25 cellular contexts compared by ENCODE assay signal in genomic region chr10:71480662-71481061, GRCh38.
A peak's percentile ranks its signal among the peaks of the same experiment; 100 is the strongest.
DNase-seq lines count a peak whose midpoint lies in the region; ATAC-seq, FAIRE-seq and TF ChIP-seq lines count a peak whose summit lies in the region.
"Had no signal": no experiment of that assay in that cellular context is flagged by ENCODE, and none has a peak within 500 bp of the region (broad histone marks: within the 10 kb centered on the region; RNA-seq: fewer than 3 reads in every experiment).

No MANE protein-coding gene starts in this region.

- H3K9ac ChIP-seq in K562 (ENCODE audit: insufficient read depth in 1 of 2, low read depth in 2 of 2, low read length in 2 of 2) (no peak overlapping the region), neuronal stem cell (ENCODE audit: low read depth, low read length, poor library complexity) (peak overlapping the region; percentile 66)
- H3K9ac ChIP-seq: BLaER1 treated with 17β-estradiol and CSF1 and Interleukin-3, amounts not matched to agents 10 nM and 100 nM had no signal

- H3K27ac ChIP-seq in K562 (ENCODE audit: extremely low read depth, low read depth, low read length) (no peak overlapping the region), neuronal stem cell (replicated peaks; ENCODE audit: low read length) (no peak overlapping the region)
- H3K27ac ChIP-seq: A549; BLaER1 treated with 17β-estradiol and CSF1 and Interleukin-3, amounts not matched to agents 10 nM and 100 nM had no signal

- no peak for TF ChIP-seq CTCF in K562 (IDR thresholded peaks at IDR 0.05 in 2 of 3, conservative IDR thresholded peaks at IDR 0.05 in 1 of 3; ENCODE audit: insufficient read depth in 2 of 3, low read depth in 1 of 3, low read length in 3 of 3)

- no peak overlapping the region for H3K4me3 Mint-ChIP-seq in T-helper 17 cell
- H3K4me3 Mint-ChIP-seq in activated CD4-positive, alpha-beta T cell treated with anti-CD3 and anti-CD28 coated beads, Interleukin-2, amount 10 ng/mL, durations not matched to agents 7 days and 5 days = no peak overlapping the region
- H3K4me3 Mint-ChIP-seq: CD14-positive monocyte; CD4-positive, alpha-beta T cell; CD8-positive, alpha-beta memory T cell; GM23338 had no signal

- peak overlapping the region; percentile 72 for H3K27ac Mint-ChIP-seq in T-helper 17 cell
- H3K27ac Mint-ChIP-seq in activated CD4-positive, alpha-beta T cell treated with anti-CD3 and anti-CD28 coated beads, Interleukin-2, amount 10 ng/mL, durations not matched to agents 7 days and 5 days = no peak overlapping the region
- H3K27ac Mint-ChIP-seq in activated naive CD4-positive, alpha-beta T cell treated with anti-CD3 and anti-CD28 coated beads, Interleukin-2, amount 50 U/mL, for 72 hours = peak overlapping the region in 1 of 2 donors; percentile 8
- H3K27ac Mint-ChIP-seq: CD4-positive, alpha-beta T cell; GM23338 had no signal

- H3K18ac ChIP-seq in neuronal stem cell (ENCODE audit: low read length) = no peak overlapping the region

- H3K27me3 ChIP-seq in K562 (ENCODE audit: control insufficient read depth in 2 of 2, insufficient read depth in 2 of 2, low read length in 2 of 2) = peaks cover 52 to 80% of the 10 kb centered on the region in 2 experiments; a peak in 4 of 5 replicates
- peaks cover 0 to 39% (median 0%) of the 10 kb centered on the region in 3 experiments for H3K27me3 ChIP-seq in neuronal stem cell (ENCODE audit: control insufficient read depth in 3 of 3, insufficient read depth in 3 of 3, low read depth in 1 of 3, low read length in 3 of 3)
- H3K27me3 ChIP-seq: BLaER1 treated with 17β-estradiol and CSF1 and Interleukin-3, amounts not matched to agents 10 nM and 100 nM had no signal

- no peaks in the 10 kb centered on the region for H3K79me2 ChIP-seq in K562 (ENCODE audit: control insufficient read depth, insufficient read depth, low read length)

- FAIRE-seq in K562 (lab: Jason Lieb, UNC) = no peak
- FAIRE-seq: A549, D721Med, GM12878, GM19239, H54 had no signal

- POLR2A ChIA-PET in K562 (lab: Yijun Ruan, JAX) = interaction anchor here (1.3 kb wide), 1 partner anchor 12 kb away, joined by 6 read pairs; no protein-coding TSS in a partner anchor
- POLR2A ChIA-PET in activated CD4-positive, alpha-beta T cell treated with anti-CD3 and anti-CD28 coated beads, Interleukin-2, amount 10 ng/mL, durations not matched to agents 7 days and 5 days (lab: Charles Lee) = no interaction called here

- CTCF ChIA-PET in K562 (lab: Yijun Ruan, JAX; ENCODE audit: low intra/inter-chr PET ratio) = no interaction called here
- CTCF ChIA-PET in activated CD4-positive, alpha-beta T cell treated with anti-CD3 and anti-CD28 coated beads, Interleukin-2, amount 10 ng/mL, durations not matched to agents 7 days and 5 days (lab: Charles Lee) = no interaction called here

- no peaks in the 10 kb centered on the region for H3K9me1 ChIP-seq in K562 (ENCODE audit: control insufficient read depth, insufficient read depth, low read length)

- no peak for TF ChIP-seq EP300 in K562 (IDR thresholded peaks at IDR 0.05; ENCODE audit: low read length)

- H2BK12ac ChIP-seq in neuronal stem cell (ENCODE audit: low read length) = no peak overlapping the region

- WGBS in K562 (ENCODE audit: insufficient coverage, low coverage, missing lambda C conversion rate) = 4% methylated on average over 5 of the region's 5 CpGs
- WGBS in neuronal stem cell (ENCODE audit: extremely low coverage in 2 of 2, insufficient read length in 2 of 2, insufficient replicate concordance in 1 of 2), 2 donors = no CpG with 5 or more reads among the region's 5 CpGs

- no TSS peak for BruUV-seq in K562 (replicated peaks; lab: Mats Ljungman, UMichigan)

- in situ Hi-C loops in K562 (cut with MboI) = no loop called here

- no peaks in the 10 kb centered on the region for H3K79me1 ChIP-seq in neuronal stem cell (ENCODE audit: low read depth, low read length)

- no peak overlapping the region for H4K8ac ChIP-seq in neuronal stem cell (ENCODE audit: low read depth, low read length)

- H3K36me3 Mint-ChIP-seq in T-helper 17 cell (ENCODE audit: low read depth) = peaks cover 6% of the 10 kb centered on the region
- H3K36me3 Mint-ChIP-seq in activated CD4-positive, alpha-beta T cell treated with anti-CD3 and anti-CD28 coated beads, Interleukin-2, amount 10 ng/mL, durations not matched to agents 7 days and 5 days (ENCODE audit: low read depth) = no peaks in the 10 kb centered on the region
- H3K36me3 Mint-ChIP-seq in activated naive CD4-positive, alpha-beta T cell treated with anti-CD3 and anti-CD28 coated beads, Interleukin-2, amount 50 U/mL, for 72 hours = no peaks in the 10 kb centered on the region
- H3K36me3 Mint-ChIP-seq: CD14-positive monocyte; CD8-positive, alpha-beta memory T cell had no signal

- H3K4me2 ChIP-seq in K562 (ENCODE audit: insufficient read depth, low read length) = no peak overlapping the region
- no peak overlapping the region for H3K4me2 ChIP-seq in neuronal stem cell (ENCODE audit: insufficient read depth, low read length, poor library complexity, severe bottlenecking)
- H3K4me2 ChIP-seq: A549, GM23338 had no signal

- no peak overlapping the region for H2AFZ ChIP-seq in K562 (ENCODE audit: low read depth, low read length)
- H2AFZ ChIP-seq in neuronal stem cell (ENCODE audit: low read length) = no peak overlapping the region
- H2AFZ ChIP-seq: GM23338 had no signal

- H2AK5ac ChIP-seq in neuronal stem cell (ENCODE audit: low read depth, low read length) = no peak overlapping the region

- no peak overlapping the region for H3K14ac ChIP-seq in neuronal stem cell (ENCODE audit: low read length)

- peaks cover 69% of the 10 kb centered on the region for H3K27me3 Mint-ChIP-seq in T-helper 17 cell
- H3K27me3 Mint-ChIP-seq in activated CD4-positive, alpha-beta T cell treated with anti-CD3 and anti-CD28 coated beads, Interleukin-2, amount 10 ng/mL, durations not matched to agents 7 days and 5 days = peaks cover 7% of the 10 kb centered on the region

- no peak overlapping the region for H2BK15ac ChIP-seq in neuronal stem cell (ENCODE audit: low read length)

- H4K20me1 ChIP-seq in K562 (replicated peaks; ENCODE audit: control insufficient read depth, insufficient read depth, low read length) = peaks cover 9% of the 10 kb centered on the region
- H4K20me1 ChIP-seq: BLaER1 treated with 17β-estradiol and CSF1 and Interleukin-3, amounts not matched to agents 10 nM and 100 nM had no signal

- ATAC-seq in T-helper 17 cell (no peak), K562 (no peak)
- ATAC-seq in activated naive CD4-positive, alpha-beta T cell treated with anti-CD3 and anti-CD28 coated beads, Interleukin-2, amount 50 U/mL, for 72 hours = no peak
- ATAC-seq: A549, GM12878, GM23338 had no signal

- H3K4me1 Mint-ChIP-seq in T-helper 17 cell = peaks cover 2% of the 10 kb centered on the region
- H3K4me1 Mint-ChIP-seq in activated CD4-positive, alpha-beta T cell treated with anti-CD3 and anti-CD28 coated beads, Interleukin-2, amount 10 ng/mL, durations not matched to agents 7 days and 5 days = no peaks in the 10 kb centered on the region
- H3K4me1 Mint-ChIP-seq: CD8-positive, alpha-beta memory T cell had no signal

- H3K4me1 ChIP-seq in K562 (replicated peaks in 1 of 2; ENCODE audit: control insufficient read depth in 2 of 2, insufficient read depth in 2 of 2, low read length in 2 of 2) (peaks cover 0 to 1% of the 10 kb centered on the region in 2 experiments; a peak in 1 of 5 replicates), neuronal stem cell (ENCODE audit: control insufficient read depth in 2 of 2, insufficient read depth in 1 of 2, low read depth in 1 of 2, low read length in 2 of 2) (peaks cover 0 to 2% of the 10 kb centered on the region in 2 donors)
- H3K4me1 ChIP-seq: A549 had no signal

- H3K36me3 ChIP-seq in K562 (ENCODE audit: control insufficient read depth, insufficient read depth, low read length) (no peaks in the 10 kb centered on the region), neuronal stem cell (replicated peaks in 1 of 2; ENCODE audit: control insufficient read depth in 2 of 2, insufficient read depth in 2 of 2, low read length in 2 of 2) (no peaks in the 10 kb centered on the region)
- H3K36me3 ChIP-seq: BE2C; BLaER1 treated with 17β-estradiol and CSF1 and Interleukin-3, amounts not matched to agents 10 nM and 100 nM had no signal

- H2BK120ac ChIP-seq in neuronal stem cell (ENCODE audit: low read depth, low read length) = no peak overlapping the region

- DNase-seq in T-helper 17 cell = no peak
- no peak for DNase-seq in K562 (ENCODE audit: extremely low read depth in 1 of 4, low spot score in 3 of 4)
- no peak for DNase-seq in neuronal stem cell (ENCODE audit: low spot score)
- no peak for DNase-seq in activated CD4-positive, alpha-beta T cell treated with anti-CD3 and anti-CD28 coated beads, Interleukin-2, amount 10 ng/mL, durations not matched to agents 7 days and 5 days
- DNase-seq in NCI-H2029 (lab: John Stamatoyannopoulos, UW) = no peak
- DNase-seq in activated naive CD4-positive, alpha-beta T cell treated with anti-CD3 and anti-CD28 coated beads, Interleukin-2, amount 50 U/mL, for 72 hours (ENCODE audit: low spot score in 2 of 2) = no peak
- DNase-seq: 8988T; ACHN; AML-193; BE2C; CD4-positive, alpha-beta T cell; CD8-positive, alpha-beta memory T cell; DMS 273 treated with DMSO at 0.1 percent for 48 hours; DMS79; EL; GDM1; HCEC 1CT had no signal

- H3K23ac ChIP-seq in neuronal stem cell (ENCODE audit: low read depth, low read length, poor library complexity) = no peak overlapping the region

- H3K4me3 ChIP-seq in K562 = no peak overlapping the region
- H3K4me3 ChIP-seq in neuronal stem cell (ENCODE audit: low read length in 2 of 2) = no peak overlapping the region
- H3K4me3 ChIP-seq: A549; BLaER1 treated with 17β-estradiol and CSF1 and Interleukin-3, amounts not matched to agents 10 nM and 100 nM; GM12878; GM23338 had no signal

- TF ChIP-seq POLR2A in K562 (conservative IDR thresholded peaks at IDR 0.05) = no peak

- no peak for TF ChIP-seq RAD21 in K562 (CRISPR knock-in tag; conservative IDR thresholded peaks at IDR 0.05 in 1 of 2, IDR thresholded peaks at IDR 0.05 in 1 of 2)

- H3K9me3 ChIP-seq in T-helper 17 cell (ENCODE audit: control insufficient read depth, low read length, poor library complexity, severe bottlenecking) (no peaks in the 10 kb centered on the region), K562 (replicated peaks; ENCODE audit: control insufficient read depth, insufficient read depth, low read depth, low read length) (no peaks in the 10 kb centered on the region), neuronal stem cell (replicated peaks in 1 of 2; ENCODE audit: control insufficient read depth in 2 of 2, insufficient read depth in 1 of 2, low read depth in 1 of 2, low read length in 2 of 2) (no peaks in the 10 kb centered on the region)
- H3K9me3 ChIP-seq: A549; BE2C; BLaER1 treated with 17β-estradiol and CSF1 and Interleukin-3, amounts not matched to agents 10 nM and 100 nM had no signal

- H3K9me3 Mint-ChIP-seq in activated CD4-positive, alpha-beta T cell treated with anti-CD3 and anti-CD28 coated beads, Interleukin-2, amount 10 ng/mL, durations not matched to agents 7 days and 5 days = no peaks in the 10 kb centered on the region
- H3K9me3 Mint-ChIP-seq in activated naive CD4-positive, alpha-beta T cell treated with anti-CD3 and anti-CD28 coated beads, Interleukin-2, amount 50 U/mL, for 72 hours = no peaks in the 10 kb centered on the region
- H3K9me3 Mint-ChIP-seq: CD4-positive, alpha-beta T cell; CD8-positive, alpha-beta memory T cell; GM23338 had no signal

- H4K91ac ChIP-seq in neuronal stem cell (ENCODE audit: low read depth, low read length, poor library complexity) = no peak overlapping the region

- intact Hi-C loops in K562 (cut with micrococcal nuclease) = loop anchor here (5.0 kb wide), 1 partner anchor 163 kb away; the partner anchor contains the start of gene SLC29A3

- H3K4ac ChIP-seq in neuronal stem cell (ENCODE audit: low read length) = no peak overlapping the region

- H2BK5ac ChIP-seq in neuronal stem cell (ENCODE audit: low read length) = no peak overlapping the region
